22 cellular contexts compared by ENCODE assay signal in genomic region chr9:134315716-134316443, GRCh38. TPM values are rescaled to one million over a fixed set of nuclear protein-coding genes. Genes with fewer than 3 reads are reported as not detected.
DNase-seq lines count a peak whose midpoint lies in the region; ATAC-seq and TF ChIP-seq lines count a peak whose summit lies in the region.
"Had no signal": no experiment of that assay in that cellular context is flagged by ENCODE, and none has a peak within 500 bp of the region (broad histone marks: within the 10 kb centered on the region; RNA-seq: fewer than 3 reads in every experiment).

No MANE protein-coding gene starts in this region.

- TF ChIP-seq CTCF in right lobe of liver (IDR thresholded peaks at IDR 0.05) (no peak), spleen (IDR thresholded peaks at IDR 0.05 in 8 of 11, conservative IDR thresholded peaks at IDR 0.05 in 3 of 11) (no peak)

- H3K4me1 ChIP-seq in right lobe of liver (peaks cover 0 to 29% (median 10%) of the 10 kb centered on the region in 4 donors), spleen (peaks cover 0 to 55% (median 13%) of the 10 kb centered on the region in 6 donors)

- no peak overlapping the region for H3K4me3 Mint-ChIP-seq in activated CD8-positive, alpha-beta memory T cell treated with anti-CD3 and anti-CD28 coated beads, Interleukin-2, amount 10 ng/mL, durations not matched to agents 7 days and 5 days
- H3K4me3 Mint-ChIP-seq: activated CD4-positive, alpha-beta T cell treated with anti-CD3 and anti-CD28 coated beads, Interleukin-2, amount 10 ng/mL, durations not matched to agents 24 days and 14 days; naive B cell; stimulated activated effector memory CD8-positive, alpha-beta T cell treated with anti-CD3 and anti-CD28 coated beads, Interleukin-12 subunit alpha, Interleukin-12 subunit beta, amount 100 ng/mL, for 72 hours had no signal

- H3K27ac Mint-ChIP-seq in activated CD8-positive, alpha-beta memory T cell treated with anti-CD3 and anti-CD28 coated beads, Interleukin-2, amount 10 ng/mL, durations not matched to agents 7 days and 5 days, result no peak overlapping the region
- H3K27ac Mint-ChIP-seq: activated CD4-positive, alpha-beta T cell treated with anti-CD3 and anti-CD28 coated beads, Interleukin-2, amount 10 ng/mL, durations not matched to agents 24 days and 14 days; stimulated activated effector memory CD8-positive, alpha-beta T cell treated with anti-CD3 and anti-CD28 coated beads, Interleukin-12 subunit alpha, Interleukin-12 subunit beta, amount 100 ng/mL, for 72 hours had no signal

- peaks cover 27% of the 10 kb centered on the region for H3K27me3 Mint-ChIP-seq in activated CD8-positive, alpha-beta memory T cell treated with anti-CD3 and anti-CD28 coated beads, Interleukin-2, amount 10 ng/mL, durations not matched to agents 7 days and 5 days

- H3K36me3 Mint-ChIP-seq in activated CD8-positive, alpha-beta memory T cell treated with anti-CD3 and anti-CD28 coated beads, Interleukin-2, amount 10 ng/mL, durations not matched to agents 7 days and 5 days, result no peaks in the 10 kb centered on the region
- H3K36me3 Mint-ChIP-seq: stimulated activated effector memory CD8-positive, alpha-beta T cell treated with anti-CD3 and anti-CD28 coated beads, Interleukin-12 subunit alpha, Interleukin-12 subunit beta, amount 100 ng/mL, for 72 hours had no signal

- H3K9me3 Mint-ChIP-seq in activated CD8-positive, alpha-beta memory T cell treated with anti-CD3 and anti-CD28 coated beads, Interleukin-2, amount 10 ng/mL, durations not matched to agents 7 days and 5 days (ENCODE audit: low read depth), result peaks cover 3% of the 10 kb centered on the region
- H3K9me3 Mint-ChIP-seq: activated CD4-positive, alpha-beta T cell treated with anti-CD3 and anti-CD28 coated beads, Interleukin-2, amount 10 ng/mL, durations not matched to agents 24 days and 14 days; stimulated activated effector memory CD8-positive, alpha-beta T cell treated with anti-CD3 and anti-CD28 coated beads, Interleukin-12 subunit alpha, Interleukin-12 subunit beta, amount 100 ng/mL, for 72 hours had no signal

- H3K4me3 ChIP-seq in MG63 (no peak overlapping the region), right lobe of liver (no peak overlapping the region), spleen (no peak overlapping the region)
- H3K4me3 ChIP-seq: K562, testis, vagina had no signal

- no peak for TF ChIP-seq POLR2A in right lobe of liver (IDR thresholded peaks at IDR 0.05)
- no peak for TF ChIP-seq POLR2A in spleen (IDR thresholded peaks at IDR 0.05)

- 100% methylated on average over 2 of the region's 19 CpGs for WGBS in right lobe of liver (ENCODE audit: insufficient coverage, low coverage, low lambda C conversion rate, missing lambda C conversion rate)
- WGBS in spleen, 5 donors, result 83 to 88% (median 87%) methylated on average over 16 to 19 of the region's 19 CpGs

- H3K27ac ChIP-seq in right lobe of liver, result no peak overlapping the region
- peak overlapping the region in 6 of 8 donors; percentile 6 to 59 (median 42) for H3K27ac ChIP-seq in spleen
- H3K27ac ChIP-seq: testis, vagina had no signal

- H3K27me3 ChIP-seq in MG63 (no peaks in the 10 kb centered on the region), right lobe of liver (no peaks in the 10 kb centered on the region), spleen (replicated peaks in 1 of 7) (peaks cover 0 to 8% (median 0%) of the 10 kb centered on the region in 7 donors)
- H3K27me3 ChIP-seq: testis, vagina had no signal

- H3K4me1 Mint-ChIP-seq in activated CD8-positive, alpha-beta memory T cell treated with anti-CD3 and anti-CD28 coated beads, Interleukin-2, amount 10 ng/mL, durations not matched to agents 7 days and 5 days, result no peaks in the 10 kb centered on the region
- H3K4me1 Mint-ChIP-seq: activated CD4-positive, alpha-beta T cell treated with anti-CD3 and anti-CD28 coated beads, Interleukin-2, amount 10 ng/mL, durations not matched to agents 24 days and 14 days; naive B cell had no signal

- DNase-seq in MG63, result peak; percentile 59
- DNase-seq in Right ventricle myocardium superior, result peak; percentile 33
- DNase-seq in right lobe of liver, result peak; percentile 40 to 69 (median 57)
- DNase-seq in spleen, result peak; percentile 63
- DNase-seq in NCI-H446 treated with DMSO at 0.1 percent for 48 hours (lab: John Stamatoyannopoulos, UW), result no peak
- DNase-seq in UCSD-AML1 (lab: John Stamatoyannopoulos, UW; ENCODE audit: unreplicated experiment), result no peak
- DNase-seq in activated CD8-positive, alpha-beta memory T cell treated with anti-CD3 and anti-CD28 coated beads, Interleukin-2, amount 10 ng/mL, durations not matched to agents 7 days and 5 days, result no peak
- DNase-seq: activated CD4-positive, alpha-beta T cell treated with anti-CD3 and anti-CD28 coated beads, Interleukin-2, amount 10 ng/mL, durations not matched to agents 24 days and 14 days; activated naive CD4-positive, alpha-beta T cell treated with anti-CD3 and anti-CD28 coated beads, Interleukin-2, amount 50 U/mL, for 16 hours; central memory CD4-positive, alpha-beta T cell; DMS53; HCEC 1CT; hippocampal formation; naive B cell; NCI-H187 treated with DMSO at 0.1 percent for 48 hours; NCI-H2227 treated with DMSO at 0.1 percent for 48 hours; NCI-H774; stimulated activated CD4-positive, alpha-beta T cell treated with anti-CD3 and anti-CD28 coated beads, Interleukin-1b, Interleukin-23, amount 100 ng/mL, for 48 hours; testis had no signal

- CTCF ChIA-PET in activated CD8-positive, alpha-beta memory T cell treated with anti-CD3 and anti-CD28 coated beads, Interleukin-2, amount 10 ng/mL, durations not matched to agents 7 days and 5 days (lab: Charles Lee), result no interaction called here

- H3K36me3 ChIP-seq in MG63, result no peaks in the 10 kb centered on the region
- H3K36me3 ChIP-seq in right lobe of liver, result no peaks in the 10 kb centered on the region
- H3K36me3 ChIP-seq in spleen, result no peaks in the 10 kb centered on the region
- H3K36me3 ChIP-seq: vagina had no signal

- peaks cover 11% of the 10 kb centered on the region for H3K9me3 ChIP-seq in MG63
- H3K9me3 ChIP-seq in right lobe of liver, result no peaks in the 10 kb centered on the region
- H3K9me3 ChIP-seq in spleen, result peaks cover 0 to 10% (median 3%) of the 10 kb centered on the region in 8 donors
- H3K9me3 ChIP-seq: testis, vagina had no signal

- peak; percentile 3 for ATAC-seq in Right ventricle myocardium superior (ENCODE audit: poor library complexity)
- peak; percentile 18 to 63 (median 52) for ATAC-seq in right lobe of liver
- no peak for ATAC-seq in activated CD8-positive, alpha-beta memory T cell treated with anti-CD3 and anti-CD28 coated beads, Interleukin-2, amount 10 ng/mL, durations not matched to agents 7 days and 5 days
- ATAC-seq: stimulated activated effector memory CD8-positive, alpha-beta T cell treated with anti-CD3 and anti-CD28 coated beads, Interleukin-12 subunit alpha, Interleukin-12 subunit beta, amount 100 ng/mL, for 72 hours had no signal

- intact Hi-C loops in Right ventricle myocardium superior (cut with DNase I) (no loop called here), right lobe of liver (cut with DNase I) (no loop called here), spleen (cut with DNase I; ENCODE audit: low total_unique reads) (no loop called here)

RNA-seq across cellular contexts. Expression of gene RXRA, which starts 10.4 kb away (rescaled TPM):
- total RNA-seq in MG63 (2014; rRNA removed; shearing (Covaris generic); ENCODE audit: low replicate concordance), result 18.2 and 40.5 TPM in 2 replicates
- total RNA-seq in Right ventricle myocardium superior (89.0 TPM), right lobe of liver (100 to 1,000 TPM; 105 to 165 (median 131) TPM), spleen (100 to 1,000 TPM in 2 of 7 donors, 10 to 100 TPM in 5; 67.7 to 116 (median 95.6) TPM)
- polyA plus RNA-seq in spleen, result 10 to 100 TPM; 10.9 to 40.4 (median 11.9) TPM
- total RNA-seq in activated CD8-positive, alpha-beta memory T cell treated with anti-CD3 and anti-CD28 coated beads, Interleukin-2, amount 10 ng/mL, durations not matched to agents 7 days and 5 days, result 1 to 10 TPM in 1 of 2 experiments, under 1 TPM in 1; 0.91 to 1.5 TPM

Comparison
In these comparisons a context has a peak if more than half of its experiments do, and no peak if none do; other contexts are left out.
1. DNase-seq: peak in MG63 (single experiment), Right ventricle myocardium superior (single experiment), right lobe of liver (3 of 3) and spleen (single experiment); none in NCI-H446 treated with DMSO at 0.1 percent for 48 hours (single experiment), UCSD-AML1 (single experiment) and activated CD8-positive, alpha-beta memory T cell treated with anti-CD3 and anti-CD28 coated beads, Interleukin-2, amount 10 ng/mL, durations not matched to agents 7 days and 5 days (single experiment).
2. H3K27ac ChIP-seq: peak in spleen (6 of 8); none in right lobe of liver (0 of 3).